ENCODE assay signal across 2 cellular contexts in genomic region chr7:128390871-128391565, GRCh38.
A peak's percentile ranks its signal among the peaks of the same experiment; 100 is the strongest.
TF ChIP-seq lines count a peak whose summit lies in the region.

No MANE protein-coding gene starts in this region.

TF ChIP-seq in HepG2, 621 proteins besides CTCF, POLR2A, EP300 and RAD21:
- no peak for TF ChIP-seq MNT (IDR thresholded peaks at IDR 0.05)
- peak; percentile 51; the same call in 1 of the 2 replicates for TF ChIP-seq NFE2L2 (IDR thresholded peaks at IDR 0.05; ENCODE audit: low read length)

TF ChIP-seq in endothelial cell of umbilical vein, 7 proteins besides CTCF, POLR2A, EP300 and RAD21:
- TF ChIP-seq POLR2AphosphoS5 (IDR thresholded peaks at IDR 0.05; ENCODE audit: insufficient read depth, low read depth, low read length) (peak; percentile 14), GATA2 (IDR thresholded peaks at IDR 0.05; ENCODE audit: insufficient read depth, insufficient read length, low read depth, low read length) (no peak)
